ENCODE assay signal across 29 cellular contexts in genomic region chr14:31921741-31922140, GRCh38.
"Had no signal": no experiment of that assay in that cellular context is flagged by ENCODE, and none has a peak within 500 bp of the region (broad histone marks: within the 10 kb centered on the region; RNA-seq: fewer than 3 reads in every experiment).

No MANE protein-coding gene starts in this region.

- H3K27me3 ChIP-seq: esophagus muscularis mucosa, pancreas, sigmoid colon, suprapubic skin, tibial artery, upper lobe of right lung had no signal

- H3K27ac ChIP-seq: esophagus muscularis mucosa, lower lobe of right lung, pancreas, prostate gland, sigmoid colon, suprapubic skin, tibial artery, upper lobe of right lung had no signal

- H3K36me3 ChIP-seq: esophagus muscularis mucosa, lower lobe of right lung, pancreas, prostate gland, sigmoid colon, suprapubic skin, tibial artery, upper lobe of right lung had no signal

- H3K4me2 ChIP-seq: smooth muscle cell had no signal

- H3K9me3 ChIP-seq: esophagus muscularis mucosa, lower lobe of right lung, pancreas, prostate gland, sigmoid colon, suprapubic skin, tibial artery, upper lobe of right lung had no signal

- ATAC-seq: activated CD8-positive, alpha-beta T cell treated with anti-CD3 and anti-CD28 coated beads for 36 hours; activated naive CD8-positive, alpha-beta T cell treated with anti-CD3 and anti-CD28 coated beads, Interleukin-2, amount 50 U/mL, for 24 hours; activated T-cell treated with anti-CD3 and anti-CD28 coated beads, Interleukin-2, amount 50 U/mL, for 4 hours; activated T-helper 17 cell treated with anti-CD3 and anti-CD28 coated beads, Interleukin-2, amount 50 U/mL, for 72 hours; left lobe of liver; lower lobe of right lung; naive thymus-derived CD8-positive, alpha-beta T cell; stimulated activated naive B cell treated with anti-CD40 and anti-IgM and Interleukin-4, amounts not matched to agents 10 μg/mL and 1 μg/mL and 100 μg/mL, for 72 hours; upper lobe of right lung; WTC11 had no signal

- DNase-seq: activated CD4-positive, alpha-beta T cell treated with anti-CD3 and anti-CD28 coated beads, Interleukin-2, amount 50 U/mL, for 1 hour; activated CD8-positive, alpha-beta T cell treated with anti-CD3 and anti-CD28 coated beads for 36 hours; activated gamma-delta T cell treated with Interleukin-2 at 50 U/mL for 16 hours; activated naive CD8-positive, alpha-beta T cell treated with anti-CD3 and anti-CD28 coated beads, Interleukin-2, amount 50 U/mL, for 24 hours; activated T-cell treated with anti-CD3 and anti-CD28 coated beads, Interleukin-2, amount 50 U/mL, for 4 hours; amygdala; dermis blood vessel endothelial cell; effector CD4-positive, alpha-beta T cell; foreskin melanocyte; kidney glomerular epithelial cell; lower lobe of right lung; mesenchymal stem cell; naive thymus-derived CD8-positive, alpha-beta T cell; nucleus accumbens; pancreas; retina; sigmoid colon; stimulated activated CD4-positive, alpha-beta T cell treated with anti-CD3 and anti-CD28 coated beads, Interleukin-1b, Interleukin-23, amount 100 ng/mL, for 48 hours; stimulated activated naive B cell treated with anti-CD40 and anti-IgM and Interleukin-4, amounts not matched to agents 10 μg/mL and 1 μg/mL and 100 μg/mL, for 72 hours; T-helper 9 cell; tibial artery; upper lobe of right lung had no signal

- H3K4me3 ChIP-seq: esophagus muscularis mucosa, lower lobe of right lung, pancreas, prostate gland, sigmoid colon, smooth muscle cell, suprapubic skin, tibial artery, upper lobe of right lung had no signal

- H3K4me1 ChIP-seq: pancreas, prostate gland, suprapubic skin, upper lobe of right lung had no signal
